ENCODE assay signal across 17 cellular contexts in the genomic region with DNA sequence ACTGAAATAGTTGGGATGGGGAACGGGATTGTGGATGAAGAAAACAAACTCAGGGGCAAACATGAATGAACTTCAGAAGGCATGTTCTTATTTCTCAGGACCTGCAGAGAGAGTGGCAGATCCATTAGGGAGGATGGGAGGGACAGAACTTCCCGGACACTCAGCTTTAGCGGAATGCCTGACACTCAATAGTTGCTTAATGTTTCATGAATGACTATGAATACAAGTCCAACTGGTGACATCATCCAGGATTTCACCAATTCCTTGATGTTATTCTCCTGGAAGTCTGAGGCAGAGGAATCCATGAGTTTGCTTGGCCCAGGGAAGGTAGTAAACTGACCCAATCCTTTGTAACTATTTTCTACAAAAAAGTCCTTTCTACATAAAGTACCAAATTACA. TPM values are rescaled to one million over a fixed set of nuclear protein-coding genes. Genes with fewer than 3 reads are reported as not detected.
DNase-seq lines count a peak whose midpoint lies in the region; ATAC-seq and TF ChIP-seq lines count a peak whose summit lies in the region.
"Had no signal": no experiment of that assay in that cellular context is flagged by ENCODE, and none has a peak within 500 bp of the region (broad histone marks: within the 10 kb centered on the region; RNA-seq: fewer than 3 reads in every experiment).

No MANE protein-coding gene starts in this region.

- peak; percentile 73 for DNase-seq in GM03348 (ENCODE audit: low spot score)
- peak; percentile 86 for DNase-seq in RKO (ENCODE audit: low spot score)
- peak; percentile 20 for DNase-seq in epithelial cell of prostate (ENCODE audit: low read depth, low spot score)
- DNase-seq in osteoblast (ENCODE audit: insufficient read length, low spot score, missing footprints), result peak; percentile 68
- no peak for DNase-seq in HT-29 (ENCODE audit: low spot score)
- DNase-seq in superior temporal gyrus (ENCODE audit: extremely low spot score), result no peak
- DNase-seq: CD8-positive, alpha-beta memory T cell; left cardiac atrium; natural killer cell; NCI-H1092; NCI-H526 treated with DMSO at 0.1 percent for 48 hours; SHP77; substantia nigra had no signal

- H3K27me3 ChIP-seq in osteoblast (ENCODE audit: insufficient read depth, low read length), result no peaks in the 10 kb centered on the region

- H3K4me3 ChIP-seq in osteoblast (ENCODE audit: insufficient read depth, low read length), result no peak overlapping the region

- no peaks in the 10 kb centered on the region for H3K79me2 ChIP-seq in osteoblast (ENCODE audit: insufficient read depth, low read length)

- no peaks in the 10 kb centered on the region for H3K36me3 ChIP-seq in osteoblast (ENCODE audit: insufficient read depth, low read length)

- ATAC-seq in HG02885 (IDR thresholded peaks at IDR 0.05; ENCODE audit: poor library complexity, unreplicated experiment) (no peak), HG03175 (IDR thresholded peaks at IDR 0.05; ENCODE audit: unreplicated experiment) (no peak)
- ATAC-seq: natural killer cell, sciatic nerve had no signal

- H3K4me2 ChIP-seq in osteoblast (ENCODE audit: insufficient read depth, low read length), result peak overlapping the region; percentile 51

- peak overlapping the region; percentile 13 for H2AFZ ChIP-seq in osteoblast (ENCODE audit: low read length)

- peak overlapping the region; percentile 15 for H3K27ac ChIP-seq in epithelial cell of prostate
- peak overlapping the region; percentile 73 for H3K27ac ChIP-seq in osteoblast (ENCODE audit: low read depth, low read length)
- H3K27ac ChIP-seq: HL-60 had no signal

- H4K20me1 ChIP-seq in osteoblast (ENCODE audit: insufficient read depth, low read length), result no peaks in the 10 kb centered on the region

- H3K4me1 ChIP-seq in osteoblast (ENCODE audit: insufficient read depth, low read length), result peaks cover 12% of the 10 kb centered on the region

- TF ChIP-seq CTCF in osteoblast (IDR thresholded peaks at IDR 0.05; ENCODE audit: extremely low read depth, low read depth, low read length), result no peak

- H3K9me3 ChIP-seq in osteoblast (ENCODE audit: low read depth, low read length), result no peaks in the 10 kb centered on the region

RNA-seq across cellular contexts. Expression of a gene that starts 37.8 kb away (rescaled TPM):
- total RNA-seq in osteoblast, result not detected in 2 replicates
- total RNA-seq in HT-29 (2014; rRNA removed; shearing (Covaris generic)), result not detected in 2 replicates
- total RNA-seq: CD8-positive, alpha-beta memory T cell; natural killer cell; sciatic nerve had no signal

RNA-seq across cellular contexts. Expression of a gene that starts 50.6 kb away (rescaled TPM):
- under 0.01 TPM in 1 of 2 replicates, not detected in the other for total RNA-seq in osteoblast
- not detected in 2 replicates for total RNA-seq in HT-29 (2014; rRNA removed; shearing (Covaris generic))
- total RNA-seq: CD8-positive, alpha-beta memory T cell; natural killer cell; sciatic nerve had no signal

Comparison
In these comparisons a context has a peak if more than half of its experiments do, and no peak if none do; other contexts are left out.
1. DNase-seq: peak in GM03348 (single experiment), RKO (single experiment), epithelial cell of prostate (single experiment) and osteoblast (single experiment); none in HT-29 (single experiment) and superior temporal gyrus (single experiment).